ENCODE assay signal across 8 cellular contexts in the genomic region with DNA sequence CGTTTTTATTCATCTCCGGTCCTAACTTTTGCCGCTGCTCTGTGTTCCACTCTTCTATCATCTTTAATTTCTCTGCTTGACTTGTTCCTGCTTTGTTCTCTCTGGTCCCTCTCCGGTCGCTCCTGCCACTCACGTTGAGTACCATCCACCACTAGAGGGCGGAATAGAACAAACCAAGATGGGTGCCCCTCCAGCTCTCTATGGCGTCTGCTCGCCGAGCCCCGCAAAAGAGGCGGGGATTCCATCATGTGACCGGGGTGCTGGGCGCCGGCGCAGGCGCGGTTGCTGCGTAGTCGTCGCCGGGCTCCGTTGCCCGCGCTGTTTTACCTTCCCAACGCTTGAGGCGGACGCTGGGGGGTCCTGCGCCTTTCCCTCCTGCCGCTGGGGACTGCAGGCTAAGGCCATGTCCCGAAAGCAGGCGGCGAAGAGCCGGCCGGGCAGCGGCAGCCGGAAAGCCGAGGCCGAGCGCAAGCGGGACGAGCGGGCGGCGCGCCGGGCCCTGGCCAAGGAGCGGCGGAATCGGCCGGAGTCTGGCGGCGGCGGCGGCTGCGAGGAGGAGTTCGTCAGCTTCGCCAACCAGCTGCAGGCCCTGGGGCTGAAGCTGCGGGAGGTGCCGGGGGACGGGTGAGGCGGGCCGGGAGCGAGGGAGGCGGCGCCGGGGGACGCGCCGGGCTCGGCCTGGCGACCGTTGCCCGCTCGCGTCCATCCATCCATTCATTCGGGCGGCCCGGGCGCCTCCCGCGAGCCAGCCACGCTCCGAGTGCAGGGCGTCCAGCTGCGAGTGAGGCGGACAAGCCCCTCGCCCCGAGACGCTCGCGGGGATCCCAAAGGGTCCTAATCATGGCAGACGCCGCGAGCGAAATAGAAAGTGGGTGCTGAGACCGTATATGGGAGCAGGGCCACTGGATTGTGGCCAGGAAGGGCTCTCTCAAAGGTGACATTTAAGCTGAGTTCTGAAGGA. TPM values are rescaled to one million over a fixed set of nuclear protein-coding genes. Genes with fewer than 3 reads are reported as not detected.
DNase-seq lines count a peak whose midpoint lies in the region; ATAC-seq and TF ChIP-seq lines count a peak whose summit lies in the region.

A gene with protein sequence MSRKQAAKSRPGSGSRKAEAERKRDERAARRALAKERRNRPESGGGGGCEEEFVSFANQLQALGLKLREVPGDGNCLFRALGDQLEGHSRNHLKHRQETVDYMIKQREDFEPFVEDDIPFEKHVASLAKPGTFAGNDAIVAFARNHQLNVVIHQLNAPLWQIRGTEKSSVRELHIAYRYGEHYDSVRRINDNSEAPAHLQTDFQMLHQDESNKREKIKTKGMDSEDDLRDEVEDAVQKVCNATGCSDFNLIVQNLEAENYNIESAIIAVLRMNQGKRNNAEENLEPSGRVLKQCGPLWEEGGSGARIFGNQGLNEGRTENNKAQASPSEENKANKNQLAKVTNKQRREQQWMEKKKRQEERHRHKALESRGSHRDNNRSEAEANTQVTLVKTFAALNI (plus strand): TSS at position 285 of the 961 bp plus-strand sequence. CDS start 119 bp downstream, at position 404.

- WGBS in endodermal cell (ENCODE audit: insufficient coverage in 1 of 2, insufficient read length in 1 of 2), 2 experiments: 0 to 1% methylated on average over 34 to 97 of the region's 97 CpGs
- WGBS in mesodermal cell (ENCODE audit: insufficient coverage in 2 of 2), 2 experiments: 1% methylated on average over 53 to 79 of the region's 97 CpGs

- no peaks in the 10 kb centered on the region for H3K9me3 ChIP-seq in HUES48 (ENCODE audit: control insufficient read depth, insufficient read depth, low read length)
- H3K9me3 ChIP-seq in NT2/D1 (ENCODE audit: insufficient read depth, low read length): no peaks in the 10 kb centered on the region
- H3K9me3 ChIP-seq in endodermal cell (ENCODE audit: control insufficient read depth, low read length): no peaks in the 10 kb centered on the region
- H3K9me3 ChIP-seq in mesodermal cell (ENCODE audit: control insufficient read depth, low read length): no peaks in the 10 kb centered on the region

- H3K27me3 Mint-ChIP-seq in endodermal cell (ENCODE audit: insufficient read depth): no peaks in the 10 kb centered on the region

- H3K36me3 ChIP-seq in HUES48 (ENCODE audit: control insufficient read depth, insufficient read depth, low read length) (no peaks in the 10 kb centered on the region), NT2/D1 (ENCODE audit: insufficient read depth, insufficient read length, low read length) (peaks cover 10% of the 10 kb centered on the region), endodermal cell (ENCODE audit: control insufficient read depth, insufficient read depth, low read length) (peaks cover 2% of the 10 kb centered on the region), mesodermal cell (ENCODE audit: control insufficient read depth, insufficient read depth, low read length) (peaks cover 35% of the 10 kb centered on the region)

- peaks cover 16% of the 10 kb centered on the region for H3K4me1 Mint-ChIP-seq in endodermal cell

- H3K9ac ChIP-seq in HUES48 (ENCODE audit: low read depth, low read length) (peak within 1 kb of the TSS; percentile 79), NT2/D1 (ENCODE audit: insufficient read length, low read depth) (peak within 1 kb of the TSS; percentile 93), endodermal cell (ENCODE audit: extremely low read depth, low read length, poor library complexity, severe bottlenecking) (peak within 1 kb of the TSS; percentile 75)

- no peaks in the 10 kb centered on the region for H3K27me3 ChIP-seq in HUES48 (ENCODE audit: control insufficient read depth, insufficient read depth, low read length)
- no peaks in the 10 kb centered on the region for H3K27me3 ChIP-seq in NT2/D1 (ENCODE audit: insufficient read depth, insufficient read length)
- no peaks in the 10 kb centered on the region for H3K27me3 ChIP-seq in endodermal cell (ENCODE audit: control insufficient read depth, insufficient read depth, low read length, poor library complexity, severe bottlenecking)

- H3K4me3 Mint-ChIP-seq in endodermal cell: peak within 1 kb of the TSS; percentile 76

- H3K27ac ChIP-seq in HUES48 (ENCODE audit: low read depth, low read length) (peak within 1 kb of the TSS; percentile 88), endodermal cell (ENCODE audit: low read depth, low read length) (peak within 1 kb of the TSS; percentile 54), mesodermal cell (ENCODE audit: low read depth, low read length, severe bottlenecking) (peak within 1 kb of the TSS; percentile 84)

- peaks cover 6% of the 10 kb centered on the region for H3K36me3 Mint-ChIP-seq in endodermal cell (ENCODE audit: low read depth)

- H3K27ac Mint-ChIP-seq in endodermal cell: peak within 1 kb of the TSS; percentile 26

- DNase-seq in D341Med (ENCODE audit: low spot score) (peak; percentile 97), NT2/D1 (ENCODE audit: low read depth, low spot score) (peak; percentile 91), endodermal cell (peak; percentile 98)
- DNase-seq in activated CD8-positive, alpha-beta memory T cell treated with anti-CD3 and anti-CD28 coated beads, Interleukin-2, amount 50 U/mL, for 1 hour (ENCODE audit: extremely low read depth): peak; percentile 93
- DNase-seq in stimulated activated CD8-positive, alpha-beta memory T cell treated with anti-CD3 and anti-CD28 coated beads, Interleukin-15, amount 100 ng/mL, for 4 hours (ENCODE audit: low read depth in 2 of 2): peak; percentile 88 to 94

- peak; percentile 83 for ATAC-seq in GM21390 (IDR thresholded peaks at IDR 0.05; ENCODE audit: unreplicated experiment)

- H3K4me3 ChIP-seq in HUES48 (ENCODE audit: low read depth, low read length): peak within 1 kb of the TSS; percentile 96
- H3K4me3 ChIP-seq in NT2/D1 (ENCODE audit: insufficient read length, low read depth): peak within 1 kb of the TSS; percentile 81
- H3K4me3 ChIP-seq in endodermal cell (ENCODE audit: low read length): peak within 1 kb of the TSS; percentile 94
- H3K4me3 ChIP-seq in mesodermal cell (ENCODE audit: extremely low read depth, insufficient read depth, low read length, poor library complexity, severe bottlenecking): peak within 1 kb of the TSS; percentile 85

- H3K4me1 ChIP-seq in HUES48 (ENCODE audit: control insufficient read depth, insufficient read depth, low read length) (peaks cover 4% of the 10 kb centered on the region; the same call in 1 of the 2 replicates), NT2/D1 (ENCODE audit: insufficient read depth, insufficient read length) (peaks cover 6% of the 10 kb centered on the region), endodermal cell (ENCODE audit: control insufficient read depth, insufficient read depth, low read length) (peaks cover 3% of the 10 kb centered on the region), mesodermal cell (ENCODE audit: control insufficient read depth, insufficient read depth, low read length, poor library complexity, severe bottlenecking) (peaks cover 14% of the 10 kb centered on the region)

- peak; percentile 94 for TF ChIP-seq CTCF in endodermal cell (conservative IDR thresholded peaks at IDR 0.05)

- H3K9me3 Mint-ChIP-seq in endodermal cell: no peaks in the 10 kb centered on the region

RNA-seq across cellular contexts. Expression of the gene that starts here (rescaled TPM):
- total RNA-seq in endodermal cell: 10 to 100 TPM; 14.5 to 25.0 TPM
- polyA plus RNA-seq in endodermal cell (2013, experiment 1 of 2): 11.9 TPM
- 11.5 TPM for polyA plus RNA-seq in endodermal cell (2013, experiment 2 of 2)
- polyA plus RNA-seq in mesodermal cell (2013, experiment 1 of 2): 14.4 TPM
- polyA plus RNA-seq in mesodermal cell (2013, experiment 2 of 2): 15.2 TPM

Comparison
In these comparisons a context has a peak if more than half of its experiments do, and no peak if none do; other contexts are left out.
1. Peak in every context shown above with its lines: DNase-seq, ATAC-seq, H3K4me3 ChIP-seq and H3K27ac ChIP-seq.